Comparison of ENCODE assay signal across 13 cellular contexts in genomic region chr19:17358395-17358794, GRCh38. TPM values are rescaled to one million over a fixed set of nuclear protein-coding genes. Genes with fewer than 3 reads are reported as not detected.
DNase-seq lines count a peak whose midpoint lies in the region; ATAC-seq and TF ChIP-seq lines count a peak whose summit lies in the region.
"Had no signal": no experiment of that assay in that cellular context is flagged by ENCODE, and none has a peak within 500 bp of the region (broad histone marks: within the 10 kb centered on the region; RNA-seq: fewer than 3 reads in every experiment).

No MANE protein-coding gene starts in this region.

- H3K4me1 ChIP-seq in left ventricle myocardium inferior (peaks cover 13% of the 10 kb centered on the region), spleen (peaks cover 3 to 45% (median 21%) of the 10 kb centered on the region in 6 donors)

- H3K27ac ChIP-seq in RWPE1 (peak overlapping the region; percentile 42), left ventricle myocardium inferior (replicated peaks) (peak overlapping the region; percentile 72), spleen (peak overlapping the region in 6 of 8 donors; percentile 33 to 71 (median 54))

- POLR2A ChIA-PET in RWPE1 (lab: Yijun Ruan, JAX; ENCODE audit: low non-redundant PET), result no interaction called here

- intact Hi-C loops in left ventricle myocardium inferior (cut with micrococcal nuclease) (no loop called here), spleen (cut with DNase I; ENCODE audit: low total_unique reads) (no loop called here)

- H3K9me3 ChIP-seq in left ventricle myocardium inferior (replicated peaks), result no peaks in the 10 kb centered on the region
- H3K9me3 ChIP-seq in spleen, result no peaks in the 10 kb centered on the region

- no peak overlapping the region for H3K4me3 ChIP-seq in left ventricle myocardium inferior
- H3K4me3 ChIP-seq in spleen, result no peak overlapping the region

- no peak for ATAC-seq in HG03521 (IDR thresholded peaks at IDR 0.05; ENCODE audit: unreplicated experiment)

- peak; percentile 24 for DNase-seq in EL
- DNase-seq in RWPE1 (ENCODE audit: low spot score), result no peak
- DNase-seq in left ventricle myocardium inferior, result no peak
- peak; percentile 78 for DNase-seq in spleen
- no peak for DNase-seq in GM19240 (ENCODE audit: insufficient read length, low spot score)
- DNase-seq in effector CD4-positive, alpha-beta T cell, result no peak
- DNase-seq in NCI-H2081 treated with DMSO at 0.1 percent for 48 hours (lab: John Stamatoyannopoulos, UW), result no peak
- DNase-seq: activated T-cell treated with anti-CD3 and anti-CD28 coated beads, Interleukin-2, amount 50 U/mL, for 48 hours; DMS153; SHP77 treated with DMSO at 0.1 percent for 48 hours had no signal

- H3K36me3 ChIP-seq in left ventricle myocardium inferior (no peaks in the 10 kb centered on the region), spleen (peaks cover 0 to 44% (median 0%) of the 10 kb centered on the region in 6 donors)

- H3K27me3 ChIP-seq in left ventricle myocardium inferior (ENCODE audit: low read depth), result no peaks in the 10 kb centered on the region
- no peaks in the 10 kb centered on the region for H3K27me3 ChIP-seq in spleen (replicated peaks in 1 of 7)

- TF ChIP-seq CTCF in RWPE1 (conservative IDR thresholded peaks at IDR 0.05; ENCODE audit: low read depth) (no peak), left ventricle myocardium inferior (IDR thresholded peaks at IDR 0.05; ENCODE audit: borderline replicate concordance) (no peak), spleen (IDR thresholded peaks at IDR 0.05 in 8 of 11, conservative IDR thresholded peaks at IDR 0.05 in 3 of 11) (no peak)

- 64 to 78% (median 70%) methylated on average over 7 of the region's 7 CpGs for WGBS in spleen, 5 donors

- CTCF ChIA-PET in RWPE1 (lab: Yijun Ruan, JAX), result interaction anchor here (0.7 kb wide), 2 partner anchors 32 to 289 kb away, joined by 3 to 4 read pairs; no protein-coding TSS in a partner anchor

- TF ChIP-seq POLR2A in spleen (IDR thresholded peaks at IDR 0.05), result no peak

RNA-seq across cellular contexts. Expression of gene PLVAP, which starts 18.7 kb away (rescaled TPM):
- total RNA-seq in left ventricle myocardium inferior, result 36.9 TPM
- total RNA-seq in spleen, result 100 to 1,000 TPM; 233 to 555 (median 350) TPM
- polyA plus RNA-seq in spleen, result 10 to 100 TPM; 26.6 to 57.9 (median 46.6) TPM
- polyA plus RNA-seq: BJ had no signal

RNA-seq across cellular contexts. Expression of gene GTPBP3, which starts 21.0 kb away (rescaled TPM):
- total RNA-seq in left ventricle myocardium inferior, result 10.8 TPM
- 10 to 100 TPM; 19.4 to 44.1 (median 28.2) TPM for total RNA-seq in spleen
- 10 to 100 TPM; 13.0 to 24.5 (median 17.5) TPM for polyA plus RNA-seq in spleen

RNA-seq across cellular contexts. Expression of gene ANO8, which starts 23.7 kb away (rescaled TPM):
- total RNA-seq in left ventricle myocardium inferior, result 6.8 TPM
- 10 to 100 TPM in 2 of 7 donors, 1 to 10 TPM in 5; 6.5 to 12.0 (median 9.4) TPM for total RNA-seq in spleen
- polyA plus RNA-seq in spleen, result 1 to 10 TPM; 1.1 to 4.4 (median 1.5) TPM

RNA-seq across cellular contexts. Expression of gene CCDC194, which starts 35.6 kb away (rescaled TPM):
- total RNA-seq in left ventricle myocardium inferior (not detected), spleen (1 to 10 TPM in 6 of 7 donors, not detected in 1; 1.0 to 2.2 (median 1.7) TPM)
- under 1 TPM; 0.13 to 0.18 (median 0.15) TPM for polyA plus RNA-seq in spleen
- polyA plus RNA-seq: adipose tissue, BJ had no signal

RNA-seq across cellular contexts. Expression of gene BST2, which starts 47.0 kb away (rescaled TPM):
- total RNA-seq in left ventricle myocardium inferior (42.2 TPM), spleen (100 to 1,000 TPM; 159 to 257 (median 172) TPM)
- polyA plus RNA-seq in spleen, result 100 to 1,000 TPM in 2 of 3 donors, 10 to 100 TPM in 1; 91.4 to 240 (median 163) TPM

Comparison
In these comparisons a context has a peak if more than half of its experiments do, and no peak if none do; other contexts are left out.
1. DNase-seq: peak in EL (single experiment) and spleen (single experiment); none in RWPE1 (single experiment), left ventricle myocardium inferior (single experiment), GM19240 (single experiment), effector CD4-positive, alpha-beta T cell (single experiment) and NCI-H2081 treated with DMSO at 0.1 percent for 48 hours (single experiment).
2. Peak in every context shown above with its lines, with median percentiles within 50 percentile points of each other: H3K27ac ChIP-seq.